8 cellular contexts compared by ENCODE assay signal in genomic region chr7:26198133-26198780, GRCh38. TPM values are rescaled to one million over a fixed set of nuclear protein-coding genes. Genes with fewer than 3 reads are reported as not detected.
DNase-seq lines count a peak whose midpoint lies in the region; ATAC-seq and TF ChIP-seq lines count a peak whose summit lies in the region.

No MANE protein-coding gene starts in this region.

- H3K4me1 Mint-ChIP-seq in osteocyte (ENCODE audit: unreplicated experiment): peaks cover 47% of the 10 kb centered on the region

- H3K27ac ChIP-seq in AG04450 (ENCODE audit: low read depth, low read length) (no peak overlapping the region), esophagus (ENCODE audit: low read depth in 2 of 2, low read length in 1 of 2) (no peak overlapping the region)

- no peaks in the 10 kb centered on the region for H3K9me3 Mint-ChIP-seq in osteocyte (ENCODE audit: unreplicated experiment)

- TF ChIP-seq CTCF in AG04450 (IDR thresholded peaks at IDR 0.05; ENCODE audit: low read depth, low read length): peak; percentile 61
- TF ChIP-seq CTCF in GM13976 (IDR thresholded peaks at IDR 0.05; ENCODE audit: borderline replicate concordance, control extremely low read depth, extremely low read depth, insufficient read depth, missing control alignments): peak; percentile 50
- TF ChIP-seq CTCF in osteocyte (IDR thresholded peaks at IDR 0.05): peak; percentile 74

- peak overlapping the region; percentile 100 for H3K27ac Mint-ChIP-seq in osteocyte (ENCODE audit: unreplicated experiment)

- peak overlapping the region; percentile 97 for H3K4me3 ChIP-seq in AG04450 (ENCODE audit: low read depth, low read length)
- peak overlapping the region; percentile 18 to 99 for H3K4me3 ChIP-seq in esophagus (ENCODE audit: low read depth in 1 of 2, low read length in 2 of 2)

- no peaks in the 10 kb centered on the region for H3K27me3 Mint-ChIP-seq in osteocyte (ENCODE audit: unreplicated experiment)

- H3K4me1 ChIP-seq in esophagus (ENCODE audit: control insufficient read depth in 2 of 2, insufficient read depth in 2 of 2, low read length in 1 of 2): no peaks in the 10 kb centered on the region

- H3K36me3 ChIP-seq in esophagus (ENCODE audit: control insufficient read depth in 2 of 2, insufficient read depth in 2 of 2, low read length in 1 of 2): peaks cover 0 to 2% of the 10 kb centered on the region in 2 donors

- ATAC-seq in HG02588 (IDR thresholded peaks at IDR 0.05; ENCODE audit: unreplicated experiment) (no peak), GM18867 (IDR thresholded peaks at IDR 0.05; ENCODE audit: unreplicated experiment) (no peak)

- CTCF ChIA-PET in AG04450 (lab: Charles Lee): interaction anchor here (0.6 to 10.3 kb wide), 25 partner anchors 9 to 981 kb away, joined by 3 to 165 read pairs (median 4); partner anchors contain the start of gene NFE2L3

- POLR2A ChIA-PET in AG04450 (lab: Yijun Ruan, JAX): interaction anchor here (0.5 to 2.1 kb wide), 8 partner anchors 10 to 916 kb away, joined by 3 to 8 read pairs (median 3); partner anchors contain the start of gene NFE2L3

- H3K9me3 ChIP-seq in AG04450 (ENCODE audit: control insufficient read depth, insufficient read depth, low read length) (peaks cover 5% of the 10 kb centered on the region; the same call in 1 of the 2 replicates), esophagus (ENCODE audit: control insufficient read depth in 2 of 2, insufficient read depth in 1 of 2, low read depth in 1 of 2, low read length in 1 of 2) (no peaks in the 10 kb centered on the region)

- H3K4me3 Mint-ChIP-seq in osteocyte (ENCODE audit: unreplicated experiment): peak overlapping the region; percentile 99

- DNase-seq in AG04450 (ENCODE audit: low read depth, low spot score): no peak
- DNase-seq in GM13976 (ENCODE audit: low spot score): no peak
- DNase-seq in SK-MEL-5 (ENCODE audit: low read depth, low spot score): peak; percentile 68
- no peak for DNase-seq in osteocyte (ENCODE audit: extremely low spot score, unreplicated experiment)
- DNase-seq in NK-92 (lab: John Stamatoyannopoulos, UW; ENCODE audit: unreplicated experiment): no peak

- H3K27me3 ChIP-seq in AG04450 (ENCODE audit: control insufficient read depth, insufficient read depth, low read length): no peaks in the 10 kb centered on the region
- no peaks in the 10 kb centered on the region for H3K27me3 ChIP-seq in esophagus (ENCODE audit: control insufficient read depth in 1 of 2, insufficient read depth in 2 of 2, low read length in 2 of 2)

- in situ Hi-C loops in GM13976 (cut with MboI; ENCODE audit: low sequenced_read_pairs, unreplicated experiment): no loop called here
- in situ Hi-C loops in SK-MEL-5 (cut with HindIII; ENCODE audit: low pct_unique_long_range_greater_than_20kb, low sequenced_read_pairs): loop anchor here (5.0 to 10.0 kb wide), 2 partner anchors 81 to 303 kb away; no protein-coding TSS in a partner anchor

- peaks cover 65% of the 10 kb centered on the region for H3K36me3 Mint-ChIP-seq in osteocyte (ENCODE audit: unreplicated experiment)

- 0% methylated on average over 6 of the region's 6 CpGs for WGBS in esophagus, 2 donors

RNA-seq across cellular contexts. Expression of gene HNRNPA2B1, which starts 2.3 kb away (rescaled TPM):
- polyA plus RNA-seq in AG04450 (2011; rRNA removed) (354 and 493 TPM in 2 replicates), esophagus (100 to 1,000 TPM; 461 to 511 TPM)
- 118 and 191 TPM in 2 replicates for polyA minus RNA-seq in AG04450 (2011; rRNA and poly(A)+ RNA removed)
- total RNA-seq in SK-MEL-5 (2014; rRNA removed; shearing (Covaris generic)): 201 and 235 TPM in 2 replicates
- 870 and 929 TPM in 2 replicates for polyA plus RNA-seq in SK-MEL-5 (2015; cell fraction: cytosol; rRNA removed)
- 1,335 and 1,362 TPM in 2 replicates for polyA plus RNA-seq in SK-MEL-5 (2015; cell fraction: nucleus; rRNA removed)
- 484 and 495 TPM in 2 replicates for total RNA-seq in osteocyte

RNA-seq across cellular contexts. Expression of gene CBX3, which starts 3.3 kb away (rescaled TPM):
- 115 and 174 TPM in 2 replicates for polyA plus RNA-seq in AG04450 (2011; rRNA removed)
- 19.9 and 38.7 TPM in 2 replicates for polyA minus RNA-seq in AG04450 (2011; rRNA and poly(A)+ RNA removed)
- 484 and 490 TPM in 2 replicates for total RNA-seq in SK-MEL-5 (2014; rRNA removed; shearing (Covaris generic))
- 329 and 389 TPM in 2 replicates for polyA plus RNA-seq in SK-MEL-5 (2015; cell fraction: cytosol; rRNA removed)
- 1,341 and 1,703 TPM in 2 replicates for polyA plus RNA-seq in SK-MEL-5 (2015; cell fraction: nucleus; rRNA removed)
- 10 to 100 TPM; 51.1 to 66.5 TPM for polyA plus RNA-seq in esophagus
- 133 and 135 TPM in 2 replicates for total RNA-seq in osteocyte

RNA-seq across cellular contexts. Expression of gene NFE2L3, which starts 46.3 kb away (rescaled TPM):
- 50.2 and 63.5 TPM in 2 replicates for polyA plus RNA-seq in AG04450 (2011; rRNA removed)
- polyA minus RNA-seq in AG04450 (2011; rRNA and poly(A)+ RNA removed): 13.4 and 29.2 TPM in 2 replicates
- total RNA-seq in SK-MEL-5 (2014; rRNA removed; shearing (Covaris generic)): 8.2 and 9.3 TPM in 2 replicates
- 7.3 and 10.6 TPM in 2 replicates for polyA plus RNA-seq in SK-MEL-5 (2015; cell fraction: cytosol; rRNA removed)
- 2.0 and 3.8 TPM in 2 replicates for polyA plus RNA-seq in SK-MEL-5 (2015; cell fraction: nucleus; rRNA removed)
- 1 to 10 TPM; 2.3 to 2.9 TPM for polyA plus RNA-seq in esophagus
- total RNA-seq in osteocyte: 0.55 and 0.78 TPM in 2 replicates
